In genomic region chr18:61209802-61210201, GRCh38 we compare ENCODE assay signal across 27 cellular contexts.
"Had no signal": no experiment of that assay in that cellular context is flagged by ENCODE, and none has a peak within 500 bp of the region (broad histone marks: within the 10 kb centered on the region; RNA-seq: fewer than 3 reads in every experiment).

No MANE protein-coding gene starts in this region.

- DNase-seq: activated CD4-positive, alpha-beta memory T cell treated with anti-CD3 and anti-CD28 coated beads for 36 hours; activated CD4-positive, alpha-beta T cell treated with anti-CD3 and anti-CD28 coated beads, Interleukin-2, amount 10 ng/mL, durations not matched to agents 24 days and 14 days; activated CD4-positive, CD25-positive, alpha-beta regulatory T cell treated with anti-CD3 and anti-CD28 coated beads, Interleukin-2, amount 50 U/mL, for 72 hours; activated CD8-positive, alpha-beta memory T cell treated with anti-CD3 and anti-CD28 coated beads, Interleukin-2, amount 50 U/mL, for 4 hours; activated effector memory CD4-positive, alpha-beta T cell treated with anti-CD3 and anti-CD28 coated beads, Interleukin-2, amount 50 U/mL, for 16 hours; activated naive CD4-positive, alpha-beta T cell treated with anti-CD3 and anti-CD28 coated beads for 36 hours; activated naive CD8-positive, alpha-beta T cell treated with anti-CD3 and anti-CD28 coated beads for 36 hours; activated T-cell treated with anti-CD3 and anti-CD28 coated beads, Interleukin-2, amount 50 U/mL, for 1 hour; adrenal gland; brain microvascular endothelial cell; cortex of kidney; effector memory CD8-positive, alpha-beta T cell; erythroblast; foreskin melanocyte; heart right ventricle; lower lobe of right lung; mesenchymal stem cell; naive thymus-derived CD8-positive, alpha-beta T cell; sigmoid colon; small intestine; stimulated activated CD4-positive, alpha-beta T cell treated with anti-CD3 and anti-CD28 coated beads, Interleukin-15, amount 100 ng/mL, for 24 hours; stimulated activated CD4-positive, alpha-beta T cell treated with anti-CD3 and anti-CD28 coated beads, Interleukin-2, amount 100 ng/mL, for 24 hours; stimulated activated naive B cell treated with anti-CD40 and anti-IgM and Interleukin-4, amounts not matched to agents 10 μg/mL and 1 μg/mL and 100 μg/mL, for 72 hours; stomach; T-helper 2 cell had no signal

- H3K9me3 ChIP-seq: adrenal gland, lower lobe of right lung, sigmoid colon, stomach, tibial nerve had no signal

- H3K27ac ChIP-seq: adrenal gland, brain microvascular endothelial cell, heart right ventricle, lower lobe of right lung, sigmoid colon, stomach, tibial nerve had no signal

- ATAC-seq: effector memory CD8-positive, alpha-beta T cell; heart right ventricle; left lobe of liver; lower lobe of right lung; naive thymus-derived CD8-positive, alpha-beta T cell; stimulated activated naive B cell treated with anti-CD40 and anti-IgM and Interleukin-4, amounts not matched to agents 10 μg/mL and 1 μg/mL and 100 μg/mL, for 72 hours had no signal

- H3K36me3 ChIP-seq: adrenal gland, brain microvascular endothelial cell, heart right ventricle, lower lobe of right lung, sigmoid colon, stomach, tibial nerve had no signal

- H3K4me1 ChIP-seq: adrenal gland, heart right ventricle, lower lobe of right lung, sigmoid colon, stomach, tibial nerve had no signal

- H3K27me3 ChIP-seq: adrenal gland, brain microvascular endothelial cell, heart right ventricle, sigmoid colon, stomach, tibial nerve had no signal

- H3K4me3 ChIP-seq: adrenal gland, heart right ventricle, lower lobe of right lung, sigmoid colon, stomach, tibial nerve had no signal
